In the genomic region with DNA sequence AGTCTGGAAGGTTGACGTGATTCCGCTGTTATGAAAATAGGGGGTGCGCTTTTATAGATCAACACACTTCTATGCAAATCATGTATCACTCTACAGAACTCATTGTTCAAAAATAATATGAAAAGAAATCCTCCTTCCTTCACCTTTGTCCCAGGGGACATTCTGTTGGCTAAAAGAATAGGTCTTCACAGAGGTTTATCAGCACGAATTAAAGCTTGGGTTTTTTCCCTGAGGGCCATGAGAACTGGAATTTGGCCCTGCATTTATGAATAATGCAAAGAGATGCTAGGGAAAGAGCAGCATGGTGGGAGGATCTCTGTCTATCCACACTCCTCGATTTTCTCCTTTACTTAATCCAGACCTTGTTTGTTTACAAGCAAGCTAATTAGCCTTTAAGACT, we compare ENCODE assay signal across 21 cellular contexts.
"Had no signal": no experiment of that assay in that cellular context is flagged by ENCODE, and none has a peak within 500 bp of the region (broad histone marks: within the 10 kb centered on the region; RNA-seq: fewer than 3 reads in every experiment).

No MANE protein-coding gene starts in this region.

- H3K9me3 ChIP-seq: lower lobe of right lung, ovary, stomach, thyroid gland, vagina had no signal

- H3K27ac ChIP-seq: dorsolateral prefrontal cortex, lower lobe of right lung, ovary, stomach, thyroid gland, vagina had no signal

- H3K4me3 ChIP-seq: dorsolateral prefrontal cortex, lower lobe of right lung, ovary, stomach, thyroid gland, vagina had no signal

- H3K27me3 ChIP-seq: dorsolateral prefrontal cortex, ovary, stomach, thyroid gland, vagina had no signal

- H3K4me1 ChIP-seq: lower lobe of right lung, stomach, thyroid gland, vagina had no signal

- FAIRE-seq: frontal cortex had no signal

- DNase-seq: dorsolateral prefrontal cortex; effector CD4-positive, alpha-beta T cell; immature natural killer cell; islet precursor cell; kidney glomerular epithelial cell; left ventricle myocardium superior; lower lobe of right lung; naive thymus-derived CD8-positive, alpha-beta T cell; nephron progenitor cell; occipital lobe; ovary; stimulated activated CD4-positive, alpha-beta T cell treated with anti-CD3 and anti-CD28 coated beads, Interleukin-2, amount 100 ng/mL, for 24 hours; stimulated activated CD4-positive, alpha-beta T cell treated with anti-CD3 and anti-CD28 coated beads, Interleukin-4, amount 100 ng/mL, for 24 hours; stimulated activated naive CD4-positive, alpha-beta T cell treated with Interleukin-2 at 50 U/mL for 16 hours; stomach; thyroid gland; trophoblast cell had no signal

- H3K36me3 ChIP-seq: lower lobe of right lung, ovary, stomach, thyroid gland, vagina had no signal

- ATAC-seq: left ventricle myocardium superior; lower lobe of right lung; naive thymus-derived CD8-positive, alpha-beta T cell; sciatic nerve; stimulated activated effector memory CD8-positive, alpha-beta T cell treated with anti-CD3 and anti-CD28 coated beads, Interleukin-12 subunit alpha, Interleukin-12 subunit beta, amount 100 ng/mL, for 72 hours had no signal
